1 cellular context compared by ENCODE assay signal in genomic region chr21:36113647-36114428, GRCh38.
TF ChIP-seq lines count a peak whose summit lies in the region.

No MANE protein-coding gene starts in this region.

TF ChIP-seq in HepG2, 621 proteins besides CTCF, POLR2A, EP300 and RAD21 (continued from another document and continues in another):
- TF ChIP-seq ZNF460 (CRISPR knock-in tag; IDR thresholded peaks at IDR 0.05; ENCODE audit: borderline replicate concordance) (0 out of 2 replicates have a peak, but pooled peaks have one; percentile 7), CENPX (CRISPR knock-in tag; IDR thresholded peaks at IDR 0.05) (no peak), RERE (CRISPR knock-in tag; IDR thresholded peaks at IDR 0.05; ENCODE audit: low read depth) (no peak), HBP1 (CRISPR knock-in tag; IDR thresholded peaks at IDR 0.05; ENCODE audit: low read depth) (no peak; the same call in 1 of the 2 replicates), PCBP2 (optimal IDR thresholded peaks at IDR 0.05; ENCODE audit: low read depth, low read length, poor library complexity, severe bottlenecking) (no peak), ZNF18 (CRISPR knock-in tag; IDR thresholded peaks at IDR 0.05; ENCODE audit: insufficient replicate concordance) (no peak), ZNF564 (CRISPR knock-in tag; IDR thresholded peaks at IDR 0.05) (no peak), ZNF660 (CRISPR knock-in tag; IDR thresholded peaks at IDR 0.05; ENCODE audit: borderline replicate concordance, low read depth) (no peak), CBX2 (IDR thresholded peaks at IDR 0.05; ENCODE audit: low read depth, low read length) (no peak), CBX2 (CRISPR knock-in tag; IDR thresholded peaks at IDR 0.05; ENCODE audit: low read depth) (no peak), HMGXB3 (CRISPR knock-in tag; IDR thresholded peaks at IDR 0.05; ENCODE audit: borderline replicate concordance) (no peak), TFAP4 (IDR thresholded peaks at IDR 0.05; ENCODE audit: borderline replicate concordance, low read depth) (peak; percentile 49; the same call in 1 of the 2 replicates), SOX5 (CRISPR knock-in tag; IDR thresholded peaks at IDR 0.05; ENCODE audit: borderline replicate concordance) (no peak), ZNF784 (CRISPR knock-in tag; IDR thresholded peaks at IDR 0.05; ENCODE audit: borderline replicate concordance) (no peak), MAFF (IDR thresholded peaks at IDR 0.05; ENCODE audit: low read depth, low read length) (no peak), RBM22 (optimal IDR thresholded peaks at IDR 0.05; ENCODE audit: low read length) (no peak), MXI1 (IDR thresholded peaks at IDR 0.05; ENCODE audit: borderline replicate concordance, low read depth, low read length) (peak; percentile 18; the same call in 1 of the 3 replicates), ZNF678 (CRISPR knock-in tag; IDR thresholded peaks at IDR 0.05) (no peak), POGZ (CRISPR knock-in tag; IDR thresholded peaks at IDR 0.05) (peak; percentile 24; the same call in 1 of the 2 replicates), MIER3 (CRISPR knock-in tag; IDR thresholded peaks at IDR 0.05; ENCODE audit: borderline replicate concordance) (0 out of 2 replicates have a peak, but pooled peaks have one; percentile 12), KDM2A (CRISPR knock-in tag; IDR thresholded peaks at IDR 0.05; ENCODE audit: borderline replicate concordance, low read depth) (0 out of 2 replicates have a peak, but pooled peaks have one; percentile 26), ZNF580 (CRISPR knock-in tag; IDR thresholded peaks at IDR 0.05; ENCODE audit: borderline replicate concordance, low read depth) (no peak), ERF (CRISPR knock-in tag; IDR thresholded peaks at IDR 0.05) (no peak), ZFP36L1 (CRISPR knock-in tag; IDR thresholded peaks at IDR 0.05) (no peak), MIER2 (CRISPR knock-in tag; IDR thresholded peaks at IDR 0.05) (no peak), SMARCC2 (IDR thresholded peaks at IDR 0.05) (no peak), HOMEZ (CRISPR knock-in tag; IDR thresholded peaks at IDR 0.05; ENCODE audit: low read depth) (no peak; the same call in 1 of the 2 replicates), NFYC (CRISPR knock-in tag; IDR thresholded peaks at IDR 0.05) (no peak), GATAD1 (CRISPR knock-in tag; IDR thresholded peaks at IDR 0.05) (peak; percentile 44; the same call in 1 of the 2 replicates), GABPB1 (CRISPR knock-in tag; IDR thresholded peaks at IDR 0.05) (peak; percentile 82), ZNF724P (CRISPR knock-in tag; IDR thresholded peaks at IDR 0.05; ENCODE audit: borderline replicate concordance) (no peak), HMGA1 (CRISPR knock-in tag; conservative IDR thresholded peaks at IDR 0.05) (no peak), CHCHD3 (CRISPR knock-in tag; IDR thresholded peaks at IDR 0.05) (no peak), RARA (CRISPR knock-in tag; IDR thresholded peaks at IDR 0.05) (peak; percentile 37; the same call in 1 of the 2 replicates), SRSF9 (IDR thresholded peaks at IDR 0.05; ENCODE audit: borderline replicate concordance, insufficient read depth, low read depth, low read length, poor library complexity, severe bottlenecking) (no peak), HOXA3 (CRISPR knock-in tag; IDR thresholded peaks at IDR 0.05) (peak; percentile 64; the same call in 1 of the 2 replicates), ZNF280D (CRISPR knock-in tag; IDR thresholded peaks at IDR 0.05) (0 out of 2 replicates have a peak, but pooled peaks have one; percentile 2), FOSL1 (CRISPR knock-in tag; IDR thresholded peaks at IDR 0.05; ENCODE audit: borderline replicate concordance) (no peak), FOXA3 (CRISPR knock-in tag; IDR thresholded peaks at IDR 0.05) (peak; percentile 87)
